In the genomic region with DNA sequence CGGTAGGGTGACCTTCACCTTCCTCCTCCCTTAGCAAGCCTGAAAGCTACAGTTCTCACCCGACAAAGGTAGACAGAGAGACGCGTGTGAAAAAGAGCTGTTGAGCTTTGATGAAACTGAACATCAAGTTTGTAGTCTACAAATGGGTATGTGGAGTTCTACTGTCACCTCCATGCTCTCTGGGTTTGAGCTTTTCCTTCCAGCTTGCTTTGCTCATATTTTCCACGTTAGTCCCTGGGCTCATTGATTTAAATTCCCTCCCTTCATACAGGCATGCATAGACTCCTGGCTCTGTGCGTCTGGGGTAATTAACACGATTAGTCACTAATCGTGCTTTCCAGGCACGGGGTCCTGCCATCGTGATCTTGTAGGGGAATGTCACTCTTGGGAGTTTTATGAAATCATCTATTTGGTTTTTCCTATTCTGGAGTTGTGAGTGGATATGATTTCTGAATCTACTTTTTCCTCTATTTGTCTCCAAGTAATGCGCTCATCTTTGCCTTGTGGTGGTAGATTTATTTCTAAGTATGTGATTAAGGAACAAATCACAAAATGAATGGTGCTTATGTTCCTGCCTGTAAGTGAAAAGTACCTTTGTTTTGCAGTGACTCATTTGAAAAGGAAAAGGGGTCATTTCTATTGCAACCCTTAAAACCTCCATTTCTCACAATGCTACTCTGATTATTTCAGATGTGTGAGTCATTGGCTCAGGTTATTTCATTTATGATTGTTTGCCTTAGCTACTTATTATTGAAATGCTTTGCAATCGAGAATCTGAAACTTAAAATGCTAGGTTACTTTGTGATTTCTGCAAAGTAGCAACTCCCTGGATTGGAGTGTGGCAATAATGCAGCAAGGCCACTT, we compare ENCODE assay signal across 8 cellular contexts.
DNase-seq lines count a peak whose midpoint lies in the region; ATAC-seq, FAIRE-seq and TF ChIP-seq lines count a peak whose summit lies in the region.

No MANE protein-coding gene starts in this region.

- no peak for DNase-seq in CD8-positive, alpha-beta T cell
- DNase-seq in activated CD8-positive, alpha-beta T cell treated with anti-CD3 and anti-CD28 coated beads, Interleukin-2, amount 10 ng/mL, durations not matched to agents 7 days and 5 days: peak; percentile 55
- DNase-seq in kidney: no peak
- no peak for DNase-seq in globus pallidus (ENCODE audit: low spot score)
- no peak for DNase-seq in NCI-H524 treated with DMSO at 0.1 percent for 48 hours (lab: John Stamatoyannopoulos, UW)
- no peak for DNase-seq in omental fat pad (ENCODE audit: low spot score)

- H3K9me3 ChIP-seq in CD8-positive, alpha-beta T cell (ENCODE audit: low read length): no peaks in the 10 kb centered on the region
- H3K9me3 ChIP-seq in kidney (ENCODE audit: control insufficient read depth in 1 of 2, low read length in 2 of 2): no peaks in the 10 kb centered on the region

- H3K27me3 Mint-ChIP-seq in CD8-positive, alpha-beta T cell (ENCODE audit: low read depth): no peaks in the 10 kb centered on the region
- H3K27me3 Mint-ChIP-seq in activated CD8-positive, alpha-beta T cell treated with anti-CD3 and anti-CD28 coated beads, Interleukin-2, amount 10 ng/mL, durations not matched to agents 7 days and 5 days (ENCODE audit: low read depth): no peaks in the 10 kb centered on the region

- peaks cover 25% of the 10 kb centered on the region for H3K4me1 ChIP-seq in CD8-positive, alpha-beta T cell (ENCODE audit: insufficient read depth, low read length)
- peaks cover 17 to 29% of the 10 kb centered on the region in 2 donors for H3K4me1 ChIP-seq in kidney (ENCODE audit: control insufficient read depth in 1 of 2, insufficient read depth in 1 of 2, low read depth in 1 of 2, low read length in 2 of 2)

- H3K4me3 Mint-ChIP-seq in CD8-positive, alpha-beta T cell: peak overlapping the region; percentile 42
- peak overlapping the region; percentile 53 for H3K4me3 Mint-ChIP-seq in activated CD8-positive, alpha-beta T cell treated with anti-CD3 and anti-CD28 coated beads, Interleukin-2, amount 10 ng/mL, durations not matched to agents 7 days and 5 days

- H3K4me3 ChIP-seq in CD8-positive, alpha-beta T cell (ENCODE audit: low read depth, low read length): no peak overlapping the region
- peak overlapping the region in 1 of 2 donors; percentile 32 for H3K4me3 ChIP-seq in kidney (ENCODE audit: low read length in 2 of 2)

- intact Hi-C loops in CD8-positive, alpha-beta T cell (cut with DNase I, micrococcal nuclease): no loop called here
- intact Hi-C loops in kidney (cut with DNase I): no loop called here

- H3K9me3 Mint-ChIP-seq in CD8-positive, alpha-beta T cell: no peaks in the 10 kb centered on the region
- no peaks in the 10 kb centered on the region for H3K9me3 Mint-ChIP-seq in activated CD8-positive, alpha-beta T cell treated with anti-CD3 and anti-CD28 coated beads, Interleukin-2, amount 10 ng/mL, durations not matched to agents 7 days and 5 days (ENCODE audit: insufficient read depth)

- POLR2A ChIA-PET in CD8-positive, alpha-beta T cell (lab: Charles Lee): interaction anchor here (1.0 kb wide), 1 partner anchor 8 kb away, joined by 3 read pairs; no protein-coding TSS in a partner anchor
- POLR2A ChIA-PET in activated CD8-positive, alpha-beta T cell treated with anti-CD3 and anti-CD28 coated beads, Interleukin-2, amount 10 ng/mL, durations not matched to agents 7 days and 5 days (lab: Charles Lee): interaction anchor here (0.8 to 1.3 kb wide), 7 partner anchors 9 to 213 kb away, joined by 3 to 7 read pairs (median 3); a partner anchor contains a TSS

- peak; percentile 72 for ATAC-seq in CD8-positive, alpha-beta T cell
- ATAC-seq in GM19463 (IDR thresholded peaks at IDR 0.05; ENCODE audit: unreplicated experiment) (peak; percentile 76), HG03571 (IDR thresholded peaks at IDR 0.05; ENCODE audit: unreplicated experiment) (peak; percentile 83), omental fat pad (ENCODE audit: low FRiP score) (no peak)
- peak; percentile 67 for ATAC-seq in activated CD8-positive, alpha-beta T cell treated with anti-CD3 and anti-CD28 coated beads, Interleukin-2, amount 10 ng/mL, durations not matched to agents 7 days and 5 days

- no peak overlapping the region for H3K9ac ChIP-seq in kidney (ENCODE audit: low read length in 2 of 2)

- peak overlapping the region; percentile 85 for H3K27ac Mint-ChIP-seq in CD8-positive, alpha-beta T cell
- H3K27ac Mint-ChIP-seq in activated CD8-positive, alpha-beta T cell treated with anti-CD3 and anti-CD28 coated beads, Interleukin-2, amount 10 ng/mL, durations not matched to agents 7 days and 5 days: peak overlapping the region; percentile 84

- no peaks in the 10 kb centered on the region for H3K27me3 ChIP-seq in CD8-positive, alpha-beta T cell (ENCODE audit: insufficient read depth, low read length)

- no peaks in the 10 kb centered on the region for H3K36me3 Mint-ChIP-seq in CD8-positive, alpha-beta T cell
- H3K36me3 Mint-ChIP-seq in activated CD8-positive, alpha-beta T cell treated with anti-CD3 and anti-CD28 coated beads, Interleukin-2, amount 10 ng/mL, durations not matched to agents 7 days and 5 days (ENCODE audit: low read depth): peaks cover 19% of the 10 kb centered on the region

- H3K36me3 ChIP-seq in CD8-positive, alpha-beta T cell (ENCODE audit: insufficient read depth, low read length): no peaks in the 10 kb centered on the region
- H3K36me3 ChIP-seq in kidney (ENCODE audit: control insufficient read depth in 1 of 2, insufficient read depth in 2 of 2, low read length in 2 of 2): no peaks in the 10 kb centered on the region

- FAIRE-seq in kidney (lab: Jason Lieb, UNC): peak; percentile 3

- CTCF ChIA-PET in CD8-positive, alpha-beta T cell (lab: Charles Lee): interaction anchor here (1.5 kb wide), 1 partner anchor 221 kb away, joined by 3 read pairs; no protein-coding TSS in a partner anchor
- CTCF ChIA-PET in activated CD8-positive, alpha-beta T cell treated with anti-CD3 and anti-CD28 coated beads, Interleukin-2, amount 10 ng/mL, durations not matched to agents 7 days and 5 days (lab: Charles Lee): interaction anchor here (0.7 to 2.0 kb wide), 7 partner anchors 10 to 490 kb away, joined by 3 to 5 read pairs (median 4); a partner anchor contains a TSS

- peaks cover 56% of the 10 kb centered on the region for H3K4me1 Mint-ChIP-seq in CD8-positive, alpha-beta T cell (ENCODE audit: low read depth)
- peaks cover 67% of the 10 kb centered on the region for H3K4me1 Mint-ChIP-seq in activated CD8-positive, alpha-beta T cell treated with anti-CD3 and anti-CD28 coated beads, Interleukin-2, amount 10 ng/mL, durations not matched to agents 7 days and 5 days (ENCODE audit: low read depth)

- H3K27ac ChIP-seq in CD8-positive, alpha-beta T cell (ENCODE audit: low read depth, low read length): no peak overlapping the region
- H3K27ac ChIP-seq in kidney (ENCODE audit: low read depth in 2 of 2, low read length in 2 of 2): peak overlapping the region; percentile 49 to 68

- TF ChIP-seq CTCF in CD8-positive, alpha-beta T cell (IDR thresholded peaks at IDR 0.05): no peak
- TF ChIP-seq CTCF in kidney (IDR thresholded peaks at IDR 0.05; ENCODE audit: borderline replicate concordance, extremely low read depth, insufficient read depth): no peak
- TF ChIP-seq CTCF in omental fat pad (IDR thresholded peaks at IDR 0.05): no peak
